15 cellular contexts compared by ENCODE assay signal in the genomic region with DNA sequence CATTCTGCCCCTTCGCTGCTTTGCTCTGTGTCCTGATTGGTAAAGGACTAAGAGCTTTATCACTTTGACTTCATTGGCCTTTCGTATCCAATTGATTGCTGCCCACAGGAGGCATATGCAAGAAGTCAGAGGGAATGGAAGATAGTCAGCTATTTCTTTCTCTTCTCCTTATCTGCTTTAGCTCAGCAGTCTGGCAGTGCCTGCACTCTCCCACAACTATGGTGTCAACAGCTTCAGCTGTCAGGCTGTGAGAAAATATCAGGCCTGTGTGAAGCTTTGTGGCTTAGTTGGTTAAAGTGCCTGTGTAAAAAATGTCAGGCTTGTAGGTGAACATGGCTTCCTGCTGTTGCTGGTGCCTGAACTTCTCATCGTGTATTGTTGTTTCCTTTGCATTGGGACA.
"Had no signal": no experiment of that assay in that cellular context is flagged by ENCODE, and none has a peak within 500 bp of the region (broad histone marks: within the 10 kb centered on the region; RNA-seq: fewer than 3 reads in every experiment).

No MANE protein-coding gene starts in this region.

- H3K4me1 ChIP-seq: body of pancreas, foreskin keratinocyte, upper lobe of right lung had no signal

- H3K9me3 ChIP-seq: body of pancreas, ovary, thoracic aorta, upper lobe of right lung had no signal

- H3K27ac Mint-ChIP-seq: activated naive CD4-positive, alpha-beta T cell treated with anti-CD3 and anti-CD28 coated beads, Interleukin-2, amount 10 ng/mL, durations not matched to agents 7 days and 5 days; activated T-helper 2 cell treated with anti-CD3 and anti-CD28 coated beads, Interferon-gamma antibody, Interleukin-2, Interleukin-4, amounts not matched to agents 10 μg/mL and 5 μg/mL and 100 μg/mL, durations not matched to agents 14 hours and 24 hours and 36 hours; naive B cell; stimulated activated effector memory CD8-positive, alpha-beta T cell treated with anti-CD3 and anti-CD28 coated beads, Interleukin-12 subunit alpha, Interleukin-12 subunit beta, amount 100 ng/mL, for 72 hours had no signal

- H3K27me3 Mint-ChIP-seq: activated naive CD4-positive, alpha-beta T cell treated with anti-CD3 and anti-CD28 coated beads, Interleukin-2, amount 10 ng/mL, durations not matched to agents 7 days and 5 days; central memory CD8-positive, alpha-beta T cell; naive B cell had no signal

- H3K36me3 Mint-ChIP-seq: activated naive CD4-positive, alpha-beta T cell treated with anti-CD3 and anti-CD28 coated beads, Interleukin-2, amount 10 ng/mL, durations not matched to agents 7 days and 5 days; naive B cell; stimulated activated effector memory CD8-positive, alpha-beta T cell treated with anti-CD3 and anti-CD28 coated beads, Interleukin-12 subunit alpha, Interleukin-12 subunit beta, amount 100 ng/mL, for 72 hours had no signal

- H3K4me3 ChIP-seq: body of pancreas, coronary artery, ovary, thoracic aorta, upper lobe of right lung had no signal

- H3K27ac ChIP-seq: body of pancreas, coronary artery, foreskin keratinocyte, ovary, thoracic aorta, upper lobe of right lung, WERI-Rb-1 had no signal

- DNase-seq: activated CD4-positive, alpha-beta T cell treated with anti-CD3 and anti-CD28 coated beads, Interleukin-2, amount 50 U/mL, for 48 hours; activated naive CD4-positive, alpha-beta T cell treated with anti-CD3 and anti-CD28 coated beads, Interleukin-2, amount 10 ng/mL, durations not matched to agents 7 days and 5 days; body of pancreas; foreskin keratinocyte; glutamatergic neuron; left colon; naive B cell; ovary; upper lobe of right lung; WERI-Rb-1 had no signal

- H3K36me3 ChIP-seq: ovary, thoracic aorta, upper lobe of right lung, WERI-Rb-1 had no signal

- H3K4me1 Mint-ChIP-seq: activated naive CD4-positive, alpha-beta T cell treated with anti-CD3 and anti-CD28 coated beads, Interleukin-2, amount 10 ng/mL, durations not matched to agents 7 days and 5 days; central memory CD8-positive, alpha-beta T cell; naive B cell; stimulated activated effector memory CD8-positive, alpha-beta T cell treated with anti-CD3 and anti-CD28 coated beads, Interleukin-12 subunit alpha, Interleukin-12 subunit beta, amount 100 ng/mL, for 72 hours had no signal

- H3K4me3 Mint-ChIP-seq: activated naive CD4-positive, alpha-beta T cell treated with anti-CD3 and anti-CD28 coated beads, Interleukin-2, amount 10 ng/mL, durations not matched to agents 7 days and 5 days; central memory CD8-positive, alpha-beta T cell; naive B cell; stimulated activated effector memory CD8-positive, alpha-beta T cell treated with anti-CD3 and anti-CD28 coated beads, Interleukin-12 subunit alpha, Interleukin-12 subunit beta, amount 100 ng/mL, for 72 hours had no signal

- H3K27me3 ChIP-seq: body of pancreas, foreskin keratinocyte, ovary, upper lobe of right lung had no signal
